Comparison of ENCODE assay signal across 14 cellular contexts in genomic region chrX:40418413-40419195, GRCh38.
DNase-seq lines count a peak whose midpoint lies in the region; FAIRE-seq and TF ChIP-seq lines count a peak whose summit lies in the region.
"Had no signal": no experiment of that assay in that cellular context is flagged by ENCODE, and none has a peak within 500 bp of the region (broad histone marks: within the 10 kb centered on the region; RNA-seq: fewer than 3 reads in every experiment).

No MANE protein-coding gene starts in this region.

- H3K4me3 ChIP-seq in bronchial epithelial cell (ENCODE audit: low read depth, low read length), result no peak overlapping the region
- H3K4me3 ChIP-seq: PC-9 had no signal

- TF ChIP-seq CTCF in bronchial epithelial cell (IDR thresholded peaks at IDR 0.05; ENCODE audit: insufficient read depth, low read length, severe bottlenecking), result no peak

- H3K36me3 ChIP-seq in bronchial epithelial cell (ENCODE audit: control insufficient read depth, insufficient read depth, low read length), result no peaks in the 10 kb centered on the region
- H3K36me3 ChIP-seq: BE2C had no signal

- DNase-seq in activated effector memory CD4-positive, alpha-beta T cell treated with Interleukin-2 at 50 U/mL for 16 hours, result peak; percentile 0
- DNase-seq in activated effector memory CD4-positive, alpha-beta T cell treated with anti-CD3 and anti-CD28 coated beads, Interleukin-2, amount 50 U/mL, for 16 hours, result no peak
- peak; percentile 8 to 70 for DNase-seq in NCI-H446 (lab: John Stamatoyannopoulos, UW)
- DNase-seq in bronchial epithelial cell (ENCODE audit: low read depth), result peak; percentile 58
- DNase-seq in stimulated activated CD8-positive, alpha-beta memory T cell treated with anti-CD3 and anti-CD28 coated beads, Interleukin-12 subunit alpha, Interleukin-12 subunit beta, amount 100 ng/mL, for 1 hour (ENCODE audit: low read depth), result peak; percentile 2
- DNase-seq in stimulated activated CD4-positive, alpha-beta T cell treated with anti-CD3 and anti-CD28 coated beads, Interleukin-12 subunit alpha, Interleukin-12 subunit beta, amount 100 ng/mL, for 4 hours, result no peak
- no peak for DNase-seq in NCI-H1417 (lab: John Stamatoyannopoulos, UW)
- no peak for DNase-seq in RKO (ENCODE audit: low spot score)
- DNase-seq: BE2C, NCI-H2029 treated with DMSO at 0.1 percent for 48 hours, nephron progenitor cell, T-helper 9 cell had no signal

- no peak for FAIRE-seq in bronchial epithelial cell (lab: Jason Lieb, UNC)
- FAIRE-seq: keratinocyte had no signal

- no peaks in the 10 kb centered on the region for H3K27me3 ChIP-seq in bronchial epithelial cell (ENCODE audit: control insufficient read depth, insufficient read depth, low read length)
- H3K27me3 ChIP-seq: BE2C had no signal

Comparison
In these comparisons a context has a peak if more than half of its experiments do, and no peak if none do; other contexts are left out.
1. DNase-seq: peak in activated effector memory CD4-positive, alpha-beta T cell treated with Interleukin-2 at 50 U/mL for 16 hours (single experiment), NCI-H446 (2 of 2), bronchial epithelial cell (single experiment) and stimulated activated CD8-positive, alpha-beta memory T cell treated with anti-CD3 and anti-CD28 coated beads, Interleukin-12 subunit alpha, Interleukin-12 subunit beta, amount 100 ng/mL, for 1 hour (single experiment); none in activated effector memory CD4-positive, alpha-beta T cell treated with anti-CD3 and anti-CD28 coated beads, Interleukin-2, amount 50 U/mL, for 16 hours (single experiment), stimulated activated CD4-positive, alpha-beta T cell treated with anti-CD3 and anti-CD28 coated beads, Interleukin-12 subunit alpha, Interleukin-12 subunit beta, amount 100 ng/mL, for 4 hours (single experiment), NCI-H1417 (0 of 3) and RKO (single experiment).